Comparison of ENCODE assay signal across 8 cellular contexts in the genomic region with DNA sequence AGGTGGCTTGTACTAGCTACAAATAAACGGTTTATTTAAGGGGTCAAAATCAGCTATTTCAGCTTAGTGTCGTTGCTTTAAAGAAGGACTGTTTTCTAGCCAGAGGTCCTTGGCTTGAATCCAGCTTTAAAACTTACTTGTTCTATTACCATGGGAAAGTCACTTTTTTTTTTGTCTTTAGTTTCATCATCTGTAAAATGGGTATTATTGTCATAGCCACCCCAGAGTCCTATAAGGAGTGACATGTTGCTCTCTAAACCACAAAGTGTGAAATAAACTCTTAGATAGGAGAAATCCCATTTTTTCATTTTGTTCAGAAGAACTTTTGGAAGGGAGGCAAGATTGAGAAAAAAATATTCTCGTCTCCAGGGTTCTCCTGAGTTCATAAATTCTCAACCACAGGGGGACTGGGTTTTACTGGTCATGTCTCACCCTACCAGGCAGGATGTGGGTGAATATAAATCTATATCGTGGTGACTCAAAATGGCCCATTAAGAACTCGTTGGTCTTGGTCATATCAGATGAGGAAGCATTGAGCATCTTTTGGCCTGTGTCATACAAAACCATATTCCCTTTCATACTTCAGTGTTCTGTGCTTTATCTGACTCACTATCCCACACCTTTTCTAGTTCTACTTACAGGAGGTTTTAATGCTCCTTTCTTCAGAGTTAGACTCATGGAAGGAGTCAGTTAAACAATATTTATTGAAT.
A peak's percentile ranks its signal among the peaks of the same experiment; 100 is the strongest.
DNase-seq lines count a peak whose midpoint lies in the region; ATAC-seq, FAIRE-seq and TF ChIP-seq lines count a peak whose summit lies in the region.

No MANE protein-coding gene starts in this region.

- DNase-seq in HepG2 (ENCODE audit: low spot score): no peak
- DNase-seq in right lobe of liver: no peak
- peak; percentile 68 for DNase-seq in SIG-M5 (lab: John Stamatoyannopoulos, UW)
- DNase-seq in upper lobe of left lung: no peak
- no peak for DNase-seq in UCSD-AML1 (lab: John Stamatoyannopoulos, UW; ENCODE audit: unreplicated experiment)
- DNase-seq in T-helper 9 cell: no peak

- TF ChIP-seq RAD21 in HepG2 (CRISPR knock-in tag; IDR thresholded peaks at IDR 0.05): no peak

- TF ChIP-seq POLR2A in HepG2 (IDR thresholded peaks at IDR 0.05; ENCODE audit: insufficient read depth in 1 of 2, low read depth in 2 of 2, low read length in 2 of 2) (no peak), right lobe of liver (IDR thresholded peaks at IDR 0.05) (no peak), upper lobe of left lung (IDR thresholded peaks at IDR 0.05) (no peak)

- ATAC-seq in HepG2: no peak
- ATAC-seq in right lobe of liver: no peak
- ATAC-seq in HG02981 (IDR thresholded peaks at IDR 0.05; ENCODE audit: unreplicated experiment): peak; percentile 80
- ATAC-seq in upper lobe of left lung (ENCODE audit: low FRiP score in 2 of 2): no peak
- ATAC-seq in HG02571 (IDR thresholded peaks at IDR 0.05; ENCODE audit: unreplicated experiment): no peak

- H3K36me3 ChIP-seq in HepG2 (replicated peaks in 1 of 2; ENCODE audit: control insufficient read depth in 1 of 2, insufficient read depth in 2 of 2, low read length in 2 of 2): no peaks in the 10 kb centered on the region
- H3K36me3 ChIP-seq in right lobe of liver: no peaks in the 10 kb centered on the region
- no peaks in the 10 kb centered on the region for H3K36me3 ChIP-seq in upper lobe of left lung

- no peak overlapping the region for H3K4me2 ChIP-seq in HepG2 (ENCODE audit: low read depth, low read length)

- no peaks in the 10 kb centered on the region for H3K79me2 ChIP-seq in HepG2 (ENCODE audit: insufficient read depth, low read length)

- TF ChIP-seq CTCF in HepG2 (CRISPR knock-in tag; IDR thresholded peaks at IDR 0.05): no peak
- TF ChIP-seq CTCF in right lobe of liver (IDR thresholded peaks at IDR 0.05): no peak
- TF ChIP-seq CTCF in upper lobe of left lung (IDR thresholded peaks at IDR 0.05): no peak

- CTCF ChIA-PET in HepG2 (lab: Yijun Ruan, JAX; ENCODE audit: low intra/inter-chr PET ratio, low total read pairs): no interaction called here

- H2AFZ ChIP-seq in HepG2 (ENCODE audit: low read length): no peak overlapping the region

- H3K4me3 ChIP-seq in HepG2 (replicated peaks in 1 of 3; ENCODE audit: insufficient read depth in 1 of 3, low read depth in 2 of 3, low read length in 3 of 3): no peak overlapping the region
- H3K4me3 ChIP-seq in right lobe of liver: no peak overlapping the region
- no peak overlapping the region for H3K4me3 ChIP-seq in upper lobe of left lung

- H3K9ac ChIP-seq in HepG2 (ENCODE audit: insufficient read depth, low read depth, low read length): no peak overlapping the region

- no peak for TF ChIP-seq EP300 in HepG2 (IDR thresholded peaks at IDR 0.05; ENCODE audit: low read depth in 2 of 2, low read length in 2 of 2)
- TF ChIP-seq EP300 in HepG2 (CRISPR knock-in tag; IDR thresholded peaks at IDR 0.05; ENCODE audit: borderline replicate concordance): no peak
- TF ChIP-seq EP300 in upper lobe of left lung (IDR thresholded peaks at IDR 0.05): no peak

- 29% methylated on average over 5 of the region's 5 CpGs for WGBS in HepG2 (ENCODE audit: low lambda C conversion rate)
- 39% methylated on average over 5 of the region's 5 CpGs for WGBS in right lobe of liver (ENCODE audit: insufficient coverage, low coverage, low lambda C conversion rate, missing lambda C conversion rate)
- WGBS in upper lobe of left lung, 2 donors: 65% methylated on average over 5 of the region's 5 CpGs

- POLR2A ChIA-PET in HepG2 (lab: Yijun Ruan, JAX): interaction anchor here (1.0 kb wide), 1 partner anchor 51 kb away, joined by 3 read pairs; no protein-coding TSS in a partner anchor

- H3K27me3 ChIP-seq in HepG2 (ENCODE audit: control insufficient read depth in 1 of 2, insufficient read depth in 2 of 2, low read length in 2 of 2) (no peaks in the 10 kb centered on the region), right lobe of liver (no peaks in the 10 kb centered on the region), upper lobe of left lung (no peaks in the 10 kb centered on the region)

- H3K4me1 ChIP-seq in HepG2 (ENCODE audit: insufficient read depth, low read length) (peaks cover 23% of the 10 kb centered on the region), right lobe of liver (peaks cover 0 to 8% (median 2%) of the 10 kb centered on the region in 4 donors), upper lobe of left lung (peaks cover 0 to 5% (median 0%) of the 10 kb centered on the region in 4 donors)

- in situ Hi-C loops in HepG2 (cut with HindIII; ENCODE audit: extremely low pct_ligation_motif_present, low pct_unique_long_range_greater_than_20kb): no loop called here

- H3K9me3 ChIP-seq in HepG2 (ENCODE audit: low read length) (no peaks in the 10 kb centered on the region), right lobe of liver (no peaks in the 10 kb centered on the region), upper lobe of left lung (no peaks in the 10 kb centered on the region)

- intact Hi-C loops in HepG2 (cut with micrococcal nuclease; ENCODE audit: unreplicated experiment) (no loop called here), right lobe of liver (cut with DNase I) (no loop called here)

- FAIRE-seq in HepG2 (lab: Jason Lieb, UNC): no peak

- H4K20me1 ChIP-seq in HepG2 (ENCODE audit: insufficient read depth, low read length): no peaks in the 10 kb centered on the region

- H3K27ac ChIP-seq in HepG2 (ENCODE audit: extremely low read length, insufficient read depth, low read length) (no peak overlapping the region), right lobe of liver (no peak overlapping the region), upper lobe of left lung (peak overlapping the region in 3 of 4 donors; percentile 20 to 27 (median 23))

- BruUV-seq in HepG2 (replicated peaks; lab: Mats Ljungman, UMichigan): no TSS peak

TF ChIP-seq in HepG2, 621 proteins besides CTCF, POLR2A, EP300 and RAD21:
- 0 out of 2 replicates have a peak, but pooled peaks have one; percentile 21 for TF ChIP-seq ZNF629 (CRISPR knock-in tag; conservative IDR thresholded peaks at IDR 0.05)
- no peak for TF ChIP-seq ZFP90 (CRISPR knock-in tag; IDR thresholded peaks at IDR 0.05; ENCODE audit: borderline replicate concordance)
- TF ChIP-seq FOSL1 (CRISPR knock-in tag; IDR thresholded peaks at IDR 0.05; ENCODE audit: borderline replicate concordance): no peak
- TF ChIP-seq, protein P1, sequence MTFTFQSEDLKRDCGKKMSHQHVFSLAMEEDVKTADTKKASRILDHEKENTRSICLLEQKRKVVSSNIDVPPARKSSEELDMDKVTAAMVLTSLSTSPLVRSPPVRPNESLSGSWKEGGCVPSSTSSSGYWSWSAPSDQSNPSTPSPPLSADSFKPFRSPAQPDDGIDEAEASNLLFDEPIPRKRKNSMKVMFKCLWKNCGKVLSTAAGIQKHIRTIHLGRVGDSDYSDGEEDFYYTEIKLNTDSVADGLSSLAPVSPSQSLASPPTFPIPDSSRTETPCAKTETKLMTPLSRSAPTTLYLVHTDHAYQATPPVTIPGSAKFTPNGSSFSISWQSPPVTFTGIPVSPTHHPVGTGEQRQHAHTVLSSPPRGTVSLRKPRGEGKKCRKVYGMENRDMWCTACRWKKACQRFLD (CRISPR knock-in tag; IDR thresholded peaks at IDR 0.05; ENCODE audit: borderline replicate concordance): no peak
- TF ChIP-seq NCOA1 (CRISPR knock-in tag; IDR thresholded peaks at IDR 0.05): no peak
- no peak for TF ChIP-seq HDAC6 (IDR thresholded peaks at IDR 0.05; ENCODE audit: low read depth, low read length)

Comparison
In these comparisons a context has a peak if more than half of its experiments do, and no peak if none do; other contexts are left out.
1. H3K27ac ChIP-seq: peak in upper lobe of left lung (3 of 4); none in HepG2 (single experiment) and right lobe of liver (0 of 3).